8 cellular contexts compared by ENCODE assay signal in the genomic region with DNA sequence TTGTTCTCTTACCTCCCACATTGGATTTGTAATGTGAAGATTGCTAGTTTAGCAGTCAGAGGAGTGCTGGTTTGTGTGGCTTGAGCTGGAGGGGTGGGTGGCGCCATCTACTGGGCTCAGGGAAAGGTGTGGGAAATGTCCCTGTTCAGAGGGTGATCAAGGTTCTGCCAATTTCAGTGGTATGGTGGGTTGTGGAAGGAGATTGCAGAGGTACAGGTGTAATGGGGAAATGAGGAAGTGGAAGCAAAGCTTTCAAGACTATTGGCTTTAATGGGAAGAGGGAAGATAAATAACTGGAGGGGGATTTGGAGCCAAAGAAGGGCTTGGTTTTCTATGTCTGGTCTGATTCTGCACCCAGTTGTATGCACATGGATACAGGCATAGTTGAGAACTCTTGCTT.
DNase-seq lines count a peak whose midpoint lies in the region; ATAC-seq and TF ChIP-seq lines count a peak whose summit lies in the region.

No MANE protein-coding gene starts in this region.

- no peak overlapping the region for H3K4me3 ChIP-seq in cardiac muscle cell

- H3K4me1 Mint-ChIP-seq in progenitor cell of endocrine pancreas (ENCODE audit: low read depth) = no peaks in the 10 kb centered on the region

- H3K4me3 Mint-ChIP-seq in progenitor cell of endocrine pancreas (ENCODE audit: low read depth) = no peak overlapping the region

- H3K27me3 ChIP-seq in cardiac muscle cell = no peaks in the 10 kb centered on the region

- no peaks in the 10 kb centered on the region for H3K36me3 ChIP-seq in cardiac muscle cell

- H3K9me3 ChIP-seq in cardiac muscle cell (ENCODE audit: low read depth) = no peaks in the 10 kb centered on the region

- H3K36me3 Mint-ChIP-seq in progenitor cell of endocrine pancreas (ENCODE audit: insufficient read depth) = no peaks in the 10 kb centered on the region

- H3K27me3 Mint-ChIP-seq in progenitor cell of endocrine pancreas = no peaks in the 10 kb centered on the region

- TF ChIP-seq CTCF in cardiac muscle cell (IDR thresholded peaks at IDR 0.05; ENCODE audit: low read depth, low read length) (peak; percentile 88), progenitor cell of endocrine pancreas (IDR thresholded peaks at IDR 0.05; ENCODE audit: unreplicated experiment) (peak; percentile 85)

- no peaks in the 10 kb centered on the region for H3K9me3 Mint-ChIP-seq in progenitor cell of endocrine pancreas (ENCODE audit: low read depth)

- no peak overlapping the region for H3K27ac Mint-ChIP-seq in progenitor cell of endocrine pancreas

- H3K27ac ChIP-seq in cardiac muscle cell = no peak overlapping the region

- peak; percentile 44 to 59 for DNase-seq in AML-193 (lab: John Stamatoyannopoulos, UW)
- DNase-seq in HS-27A (ENCODE audit: low read depth) = peak; percentile 36
- DNase-seq in OCI-M1 (lab: John Stamatoyannopoulos, UW) = peak; percentile 63
- peak; percentile 79 for DNase-seq in activated effector memory CD4-positive, alpha-beta T cell treated with anti-CD3 and anti-CD28 coated beads, Interleukin-2, amount 50 U/mL, for 16 hours
- DNase-seq in cardiac muscle cell (ENCODE audit: low read depth in 1 of 2, low spot score in 1 of 2) = peak; percentile 60 to 73
- DNase-seq in progenitor cell of endocrine pancreas (ENCODE audit: low spot score, unreplicated experiment) = peak; percentile 29
- DNase-seq in amniotic stem cell (lab: John Stamatoyannopoulos, UW) = no peak

- no peaks in the 10 kb centered on the region for H3K4me1 ChIP-seq in cardiac muscle cell (ENCODE audit: low read depth)

- ATAC-seq in GM18517 (IDR thresholded peaks at IDR 0.05; ENCODE audit: unreplicated experiment) = peak; percentile 53
